2 cellular contexts compared by ENCODE assay signal in the genomic region with DNA sequence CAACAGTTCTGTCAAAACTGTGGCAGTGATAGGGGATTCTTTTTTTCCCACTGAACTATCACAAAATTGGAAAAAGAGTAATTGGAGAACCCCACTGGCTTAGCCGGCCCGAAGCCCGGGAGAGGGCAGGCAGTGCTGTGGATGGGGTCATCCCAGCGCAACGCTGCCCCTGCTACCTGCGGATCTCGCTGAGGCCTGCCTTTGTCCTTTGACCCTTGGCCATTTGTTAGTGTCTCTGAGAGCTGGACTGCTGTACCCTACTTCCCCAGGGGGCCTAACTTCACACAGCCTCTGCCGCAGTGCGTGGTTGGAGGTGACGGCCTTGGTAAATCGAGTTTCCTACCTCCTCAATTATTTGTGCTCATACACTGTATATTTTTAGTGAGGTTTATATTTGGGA.
TF ChIP-seq lines count a peak whose summit lies in the region.

No MANE protein-coding gene starts in this region.

TF ChIP-seq in liver, 16 proteins besides CTCF, POLR2A, EP300 and RAD21 (continued from another document):
- TF ChIP-seq FOXA2 (IDR thresholded peaks at IDR 0.05) (peak; percentile 9), FOXA1 (IDR thresholded peaks at IDR 0.05) (peak; percentile 63), TAF1 (conservative IDR thresholded peaks at IDR 0.05) (no peak), GABPA (IDR thresholded peaks at IDR 0.05 in 1 of 2, conservative IDR thresholded peaks at IDR 0.05 in 1 of 2) (no peak), JUND (IDR thresholded peaks at IDR 0.05) (peak in 1 of 2 donors; percentile 59), HNF4G (IDR thresholded peaks at IDR 0.05) (peak; percentile 83), SP1 (IDR thresholded peaks at IDR 0.05) (peak; percentile 87), RXRA (IDR thresholded peaks at IDR 0.05) (peak; percentile 92), REST (IDR thresholded peaks at IDR 0.05) (peak; percentile 86), ATF3 (IDR thresholded peaks at IDR 0.05) (no peak)
- TF ChIP-seq, protein P1, sequence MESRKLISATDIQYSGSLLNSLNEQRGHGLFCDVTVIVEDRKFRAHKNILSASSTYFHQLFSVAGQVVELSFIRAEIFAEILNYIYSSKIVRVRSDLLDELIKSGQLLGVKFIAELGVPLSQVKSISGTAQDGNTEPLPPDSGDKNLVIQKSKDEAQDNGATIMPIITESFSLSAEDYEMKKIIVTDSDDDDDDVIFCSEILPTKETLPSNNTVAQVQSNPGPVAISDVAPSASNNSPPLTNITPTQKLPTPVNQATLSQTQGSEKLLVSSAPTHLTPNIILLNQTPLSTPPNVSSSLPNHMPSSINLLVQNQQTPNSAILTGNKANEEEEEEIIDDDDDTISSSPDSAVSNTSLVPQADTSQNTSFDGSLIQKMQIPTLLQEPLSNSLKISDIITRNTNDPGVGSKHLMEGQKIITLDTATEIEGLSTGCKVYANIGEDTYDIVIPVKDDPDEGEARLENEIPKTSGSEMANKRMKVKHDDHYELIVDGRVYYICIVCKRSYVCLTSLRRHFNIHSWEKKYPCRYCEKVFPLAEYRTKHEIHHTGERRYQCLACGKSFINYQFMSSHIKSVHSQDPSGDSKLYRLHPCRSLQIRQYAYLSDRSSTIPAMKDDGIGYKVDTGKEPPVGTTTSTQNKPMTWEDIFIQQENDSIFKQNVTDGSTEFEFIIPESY (IDR thresholded peaks at IDR 0.05), result peak; percentile 45
- TF ChIP-seq, protein P2, sequence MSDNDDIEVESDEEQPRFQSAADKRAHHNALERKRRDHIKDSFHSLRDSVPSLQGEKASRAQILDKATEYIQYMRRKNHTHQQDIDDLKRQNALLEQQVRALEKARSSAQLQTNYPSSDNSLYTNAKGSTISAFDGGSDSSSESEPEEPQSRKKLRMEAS (IDR thresholded peaks at IDR 0.05), result peak; percentile 66

TF ChIP-seq in GM23338, 12 proteins besides CTCF, POLR2A, EP300 and RAD21:
- TF ChIP-seq REST (IDR thresholded peaks at IDR 0.05; ENCODE audit: unreplicated experiment) (no peak), NANOG (IDR thresholded peaks at IDR 0.05; ENCODE audit: borderline replicate concordance) (no peak), ZNF114 (CRISPR knock-in tag; IDR thresholded peaks at IDR 0.05) (no peak), EZH2phosphoT487 (IDR thresholded peaks at IDR 0.05; ENCODE audit: unreplicated experiment) (no peak), EZH2 (IDR thresholded peaks at IDR 0.05; ENCODE audit: low read depth, unreplicated experiment) (no peak), ZNF331 (CRISPR knock-in tag; IDR thresholded peaks at IDR 0.05; ENCODE audit: low read depth) (no peak), CREB1 (CRISPR knock-in tag; IDR thresholded peaks at IDR 0.05; ENCODE audit: low read depth) (no peak), JUNB (IDR thresholded peaks at IDR 0.05; ENCODE audit: unreplicated experiment) (no peak), POLR2AphosphoS5 (IDR thresholded peaks at IDR 0.05; ENCODE audit: low read depth) (no peak), ZNF462 (CRISPR knock-in tag; IDR thresholded peaks at IDR 0.05) (no peak), STAT1 (IDR thresholded peaks at IDR 0.05; ENCODE audit: unreplicated experiment) (no peak)
- TF ChIP-seq, protein P3, sequence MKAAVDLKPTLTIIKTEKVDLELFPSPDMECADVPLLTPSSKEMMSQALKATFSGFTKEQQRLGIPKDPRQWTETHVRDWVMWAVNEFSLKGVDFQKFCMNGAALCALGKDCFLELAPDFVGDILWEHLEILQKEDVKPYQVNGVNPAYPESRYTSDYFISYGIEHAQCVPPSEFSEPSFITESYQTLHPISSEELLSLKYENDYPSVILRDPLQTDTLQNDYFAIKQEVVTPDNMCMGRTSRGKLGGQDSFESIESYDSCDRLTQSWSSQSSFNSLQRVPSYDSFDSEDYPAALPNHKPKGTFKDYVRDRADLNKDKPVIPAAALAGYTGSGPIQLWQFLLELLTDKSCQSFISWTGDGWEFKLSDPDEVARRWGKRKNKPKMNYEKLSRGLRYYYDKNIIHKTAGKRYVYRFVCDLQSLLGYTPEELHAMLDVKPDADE (IDR thresholded peaks at IDR 0.05), result no peak
TF ChIP-seq in GM23338: peak in this region for 0.
